16 cellular contexts compared by ENCODE assay signal in genomic region chr12:110222433-110222832, GRCh38.
"Had no signal": no experiment of that assay in that cellular context is flagged by ENCODE, and none has a peak within 500 bp of the region (broad histone marks: within the 10 kb centered on the region; RNA-seq: fewer than 3 reads in every experiment).

No MANE protein-coding gene starts in this region.

- H3K4me3 ChIP-seq: breast epithelium, lung, neural progenitor cell, pancreas, SJCRH30, transverse colon had no signal

- H3K27ac ChIP-seq: breast epithelium, neural progenitor cell, pancreas, SJCRH30 had no signal

- H3K36me3 Mint-ChIP-seq: activated naive CD8-positive, alpha-beta T cell; immature natural killer cell; naive B cell; stimulated activated naive B cell treated with anti-CD40 and anti-IgM and Interleukin-4, amounts not matched to agents 10 μg/mL and 1 μg/mL and 100 μg/mL, for 72 hours had no signal

- H3K9me3 Mint-ChIP-seq: immature natural killer cell; naive B cell; neural progenitor cell; stimulated activated naive B cell treated with anti-CD40 and anti-IgM and Interleukin-4, amounts not matched to agents 10 μg/mL and 1 μg/mL and 100 μg/mL, for 72 hours had no signal

- H3K4me1 ChIP-seq: neural progenitor cell, SJCRH30 had no signal

- H3K36me3 ChIP-seq: breast epithelium, neural progenitor cell, pancreas, SJCRH30, transverse colon had no signal

- H3K9me3 ChIP-seq: breast epithelium, pancreas, SJCRH30, transverse colon had no signal

- DNase-seq: activated CD4-positive, alpha-beta T cell treated with anti-CD3 and anti-CD28 coated beads, Interleukin-2, amount 50 U/mL, for 1 hour; activated CD8-positive, alpha-beta memory T cell treated with anti-CD3 and anti-CD28 coated beads for 24 hours; activated gamma-delta T cell treated with Interleukin-2 at 50 U/mL for 16 hours; dermis blood vessel endothelial cell; erythroblast; immature natural killer cell; naive B cell; pancreas; SJCRH30; stimulated activated CD4-positive, alpha-beta T cell treated with anti-CD3 and anti-CD28 coated beads, Interleukin-4, amount 100 ng/mL, for 1 hour; stimulated activated naive B cell treated with anti-CD40 and anti-IgM and Interleukin-4, amounts not matched to agents 10 μg/mL and 1 μg/mL and 100 μg/mL, for 72 hours; transverse colon had no signal

- H3K4me3 Mint-ChIP-seq: activated naive CD8-positive, alpha-beta T cell; immature natural killer cell; naive B cell; neural progenitor cell; stimulated activated naive B cell treated with anti-CD40 and anti-IgM and Interleukin-4, amounts not matched to agents 10 μg/mL and 1 μg/mL and 100 μg/mL, for 72 hours had no signal

- H3K27me3 ChIP-seq: breast epithelium, neural progenitor cell, pancreas, SJCRH30, transverse colon had no signal

- H3K27me3 Mint-ChIP-seq: activated naive CD8-positive, alpha-beta T cell; naive B cell; stimulated activated naive B cell treated with anti-CD40 and anti-IgM and Interleukin-4, amounts not matched to agents 10 μg/mL and 1 μg/mL and 100 μg/mL, for 72 hours had no signal

- ATAC-seq: pancreas; stimulated activated naive B cell treated with anti-CD40 and anti-IgM and Interleukin-4, amounts not matched to agents 10 μg/mL and 1 μg/mL and 100 μg/mL, for 72 hours had no signal

- H3K4me1 Mint-ChIP-seq: immature natural killer cell; naive B cell; neural progenitor cell; stimulated activated naive B cell treated with anti-CD40 and anti-IgM and Interleukin-4, amounts not matched to agents 10 μg/mL and 1 μg/mL and 100 μg/mL, for 72 hours had no signal

- H3K27ac Mint-ChIP-seq: activated naive CD8-positive, alpha-beta T cell; immature natural killer cell; naive B cell; neural progenitor cell; stimulated activated naive B cell treated with anti-CD40 and anti-IgM and Interleukin-4, amounts not matched to agents 10 μg/mL and 1 μg/mL and 100 μg/mL, for 72 hours had no signal
